In genomic region chr3:193742628-193743027, GRCh38 we compare ENCODE assay signal across 9 cellular contexts.
DNase-seq lines count a peak whose midpoint lies in the region; ATAC-seq and TF ChIP-seq lines count a peak whose summit lies in the region.
"Had no signal": no experiment of that assay in that cellular context is flagged by ENCODE, and none has a peak within 500 bp of the region (broad histone marks: within the 10 kb centered on the region; RNA-seq: fewer than 3 reads in every experiment).

No MANE protein-coding gene starts in this region.

- peak overlapping the region; percentile 72 for H3K27ac Mint-ChIP-seq in mesothelial cell of epicardium

- H3K9me2 ChIP-seq in GM23248 (ENCODE audit: insufficient read depth): no peaks in the 10 kb centered on the region

- no peaks in the 10 kb centered on the region for H3K36me3 ChIP-seq in GM23248 (ENCODE audit: low read depth)

- ATAC-seq in GM21360 (IDR thresholded peaks at IDR 0.05; ENCODE audit: unreplicated experiment): peak; percentile 83
- ATAC-seq in HG03378 (IDR thresholded peaks at IDR 0.05; ENCODE audit: unreplicated experiment): peak; percentile 69
- ATAC-seq in GM19035 (IDR thresholded peaks at IDR 0.05; ENCODE audit: unreplicated experiment): no peak

- H2AFZ ChIP-seq in GM23248: no peak overlapping the region

- H3K9ac ChIP-seq in GM23248: no peak overlapping the region

- H3K27ac ChIP-seq in GM23248: no peak overlapping the region

- H3K9me3 ChIP-seq in GM23248 (ENCODE audit: low read depth): no peaks in the 10 kb centered on the region

- no peaks in the 10 kb centered on the region for H3K9me3 Mint-ChIP-seq in mesothelial cell of epicardium

- H3K4me1 Mint-ChIP-seq in mesothelial cell of epicardium: peaks cover 36% of the 10 kb centered on the region

- peaks cover 11% of the 10 kb centered on the region; the same call in 1 of the 2 replicates for H3K27me3 ChIP-seq in GM23248 (replicated peaks; ENCODE audit: insufficient read depth)

- 64 to 70% methylated on average over 4 of the region's 4 CpGs for WGBS in GM23248 (ENCODE audit: low coverage in 1 of 2, low lambda C conversion rate in 2 of 2, missing lambda C conversion rate in 2 of 2), 2 experiments

- no peaks in the 10 kb centered on the region for H3K79me2 ChIP-seq in GM23248 (ENCODE audit: insufficient read depth)

- H3K4me3 Mint-ChIP-seq in mesothelial cell of epicardium: no peak overlapping the region

- in situ Hi-C loops in GM23248 (cut with MboI): no loop called here

- no peak overlapping the region for H3K4me2 ChIP-seq in GM23248 (ENCODE audit: unreplicated experiment)

- no peaks in the 10 kb centered on the region for H3F3A ChIP-seq in GM23248 (ENCODE audit: insufficient read depth)

- DNase-seq in NCI-H2081 (lab: John Stamatoyannopoulos, UW): peak; percentile 29 to 66
- DNase-seq in NCI-H2081 treated with DMSO at 0.1 percent for 48 hours (lab: John Stamatoyannopoulos, UW): no peak
- no peak for DNase-seq in mesothelial cell of epicardium (ENCODE audit: low spot score in 2 of 2, unreplicated experiment in 2 of 2)
- no peak for DNase-seq in GM23248
- no peak for DNase-seq in inferior parietal cortex (ENCODE audit: extremely low spot score)
- DNase-seq: activated naive CD4-positive, alpha-beta T cell treated with anti-CD3 and anti-CD28 coated beads, Interleukin-2, amount 50 U/mL, for 16 hours had no signal

- H3K4me3 ChIP-seq in GM23248: no peak overlapping the region

- no peaks in the 10 kb centered on the region for H3K36me3 Mint-ChIP-seq in mesothelial cell of epicardium

- H3K27me3 Mint-ChIP-seq in mesothelial cell of epicardium (ENCODE audit: low read depth): no peaks in the 10 kb centered on the region

- H4K20me1 ChIP-seq in GM23248 (ENCODE audit: insufficient read depth): no peaks in the 10 kb centered on the region

- TF ChIP-seq CTCF in mesothelial cell of epicardium (IDR thresholded peaks at IDR 0.05; ENCODE audit: unreplicated experiment): no peak

- H3K4me1 ChIP-seq in GM23248 (ENCODE audit: insufficient read depth): no peaks in the 10 kb centered on the region

Comparison
In these comparisons a context has a peak if more than half of its experiments do, and no peak if none do; other contexts are left out.
1. DNase-seq: peak in NCI-H2081 (2 of 2); none in NCI-H2081 treated with DMSO at 0.1 percent for 48 hours (single experiment), mesothelial cell of epicardium (0 of 2), GM23248 (single experiment) and inferior parietal cortex (single experiment).